In genomic region chr11:88439356-88439755, GRCh38 we compare ENCODE assay signal across 19 cellular contexts.
DNase-seq lines count a peak whose midpoint lies in the region; ATAC-seq, FAIRE-seq and TF ChIP-seq lines count a peak whose summit lies in the region.
"Had no signal": no experiment of that assay in that cellular context is flagged by ENCODE, and none has a peak within 500 bp of the region (broad histone marks: within the 10 kb centered on the region; RNA-seq: fewer than 3 reads in every experiment).

No MANE protein-coding gene starts in this region.

- dilution Hi-C loops in keratinocyte (cut with MboI; ENCODE audit: extremely low pct_ligation_motif_present, low sequenced_read_pairs) = no loop called here

- FAIRE-seq in bronchial epithelial cell (lab: Jason Lieb, UNC) = no peak
- FAIRE-seq in keratinocyte (lab: Jason Lieb, UNC) = no peak
- FAIRE-seq: A204.1, D721Med, GM12892, HTR-8/SVneo had no signal

- POLR2A ChIA-PET in PC-9 (lab: Charles Lee; ENCODE audit: unreplicated experiment) = no interaction called here

- H3K9ac ChIP-seq in keratinocyte (ENCODE audit: control insufficient read depth, extremely low read depth, insufficient read depth, low read length) = no peak overlapping the region

- H3K9me1 ChIP-seq in keratinocyte (ENCODE audit: control insufficient read depth, extremely low read depth, insufficient read depth, low read length) = no peaks in the 10 kb centered on the region

- TF ChIP-seq CTCF in PC-9 (conservative IDR thresholded peaks at IDR 0.05) (no peak), bronchial epithelial cell (IDR thresholded peaks at IDR 0.05; ENCODE audit: insufficient read depth, low read length, severe bottlenecking) (no peak), keratinocyte (optimal IDR thresholded peaks at IDR 0.05 in 1 of 3, IDR thresholded peaks at IDR 0.05 in 1 of 3, conservative IDR thresholded peaks at IDR 0.05 in 1 of 3; ENCODE audit: extremely low read depth in 1 of 3, insufficient read depth in 2 of 3, low read length in 3 of 3) (no peak)

- no peak for ATAC-seq in GM18498 (IDR thresholded peaks at IDR 0.05; ENCODE audit: unreplicated experiment)
- ATAC-seq: HCT116 had no signal

- H3K27me3 ChIP-seq in PC-9 (ENCODE audit: insufficient read depth, low read depth) (no peaks in the 10 kb centered on the region), bronchial epithelial cell (ENCODE audit: control insufficient read depth, insufficient read depth, low read length) (no peaks in the 10 kb centered on the region), keratinocyte (ENCODE audit: control insufficient read depth, extremely low read depth, insufficient read depth, low read length) (no peaks in the 10 kb centered on the region)

- H3K79me2 ChIP-seq in PC-9 (ENCODE audit: low read depth) (no peaks in the 10 kb centered on the region), keratinocyte (ENCODE audit: control insufficient read depth, insufficient read depth, low read length) (no peaks in the 10 kb centered on the region)

- no peak overlapping the region for H2AFZ ChIP-seq in PC-9
- no peak overlapping the region for H2AFZ ChIP-seq in keratinocyte (ENCODE audit: control insufficient read depth, low read length)

- H4K20me1 ChIP-seq in PC-9 (ENCODE audit: insufficient read depth) (no peaks in the 10 kb centered on the region), keratinocyte (ENCODE audit: control insufficient read depth, extremely low read depth, insufficient read depth, low read length) (no peaks in the 10 kb centered on the region)

- intact Hi-C loops in PC-9 (cut with micrococcal nuclease; ENCODE audit: unreplicated experiment) = no loop called here

- H3K27ac ChIP-seq in PC-9 (peak overlapping the region; percentile 20; the same call in 1 of the 2 replicates), keratinocyte (ENCODE audit: control insufficient read depth, insufficient read depth, low read length) (peak overlapping the region; percentile 55)
- H3K27ac ChIP-seq: C4-2B had no signal

- H3F3A ChIP-seq in PC-9 (ENCODE audit: insufficient read depth, low read depth) = no peaks in the 10 kb centered on the region

- DNase-seq in PC-9 (peak in 1 of 2 experiments; percentile 63), bronchial epithelial cell (ENCODE audit: low read depth) (peak; percentile 88), keratinocyte (ENCODE audit: low read depth, low spot score) (no peak), NCI-H2227 treated with DMSO at 0.1 percent for 48 hours (lab: John Stamatoyannopoulos, UW) (no peak), NCI-H82 treated with DMSO at 0.1 percent for 48 hours (lab: John Stamatoyannopoulos, UW; ENCODE audit: unreplicated experiment) (no peak)
- DNase-seq: ACHN; Caco-2; CD4-positive, alpha-beta T cell; GDM1; GOT3; H7; HFFc6 had no signal

- CTCF ChIA-PET in PC-9 (lab: Charles Lee) = no interaction called here

- H3K9me2 ChIP-seq in PC-9 (ENCODE audit: insufficient read depth) = no peaks in the 10 kb centered on the region

- H3K36me3 ChIP-seq in PC-9 (ENCODE audit: low read depth) = no peaks in the 10 kb centered on the region
- H3K36me3 ChIP-seq in bronchial epithelial cell (ENCODE audit: control insufficient read depth, insufficient read depth, low read length) = no peaks in the 10 kb centered on the region
- H3K36me3 ChIP-seq in keratinocyte (ENCODE audit: control insufficient read depth in 2 of 2, extremely low read depth in 1 of 2, insufficient read depth in 2 of 2, low read length in 2 of 2) = no peaks in the 10 kb centered on the region

- no TSS peak for BruUV-seq in PC-9 (replicated peaks; lab: Mats Ljungman, UMichigan)

- H3K4me2 ChIP-seq in PC-9 (peak overlapping the region; percentile 22), keratinocyte (ENCODE audit: control insufficient read depth, extremely low read depth, insufficient read depth, low read depth, low read length) (peak overlapping the region; percentile 71)

- H3K9me3 ChIP-seq in PC-9 (ENCODE audit: insufficient read depth, low read depth) (peaks cover 8% of the 10 kb centered on the region; the same call in 1 of the 2 replicates), keratinocyte (ENCODE audit: control insufficient read depth, low read depth, low read length) (peaks cover 3% of the 10 kb centered on the region)
- H3K9me3 ChIP-seq: Caco-2 had no signal

- H3K4me3 ChIP-seq in PC-9 (0 out of 2 replicates have a peak overlapping the region, but pooled peaks have one; percentile 14), bronchial epithelial cell (ENCODE audit: low read depth, low read length) (no peak overlapping the region), keratinocyte (ENCODE audit: control insufficient read depth in 2 of 3, extremely low read depth in 1 of 3, insufficient read depth in 2 of 3, low read depth in 1 of 3, low read length in 3 of 3) (no peak overlapping the region)

- peaks cover 17% of the 10 kb centered on the region for H3K4me1 ChIP-seq in PC-9 (replicated peaks; ENCODE audit: insufficient read depth)
- peaks cover 20% of the 10 kb centered on the region for H3K4me1 ChIP-seq in keratinocyte (ENCODE audit: control insufficient read depth, extremely low read depth, insufficient read depth, low read length)
- H3K4me1 ChIP-seq: Caco-2 had no signal
